ENCODE assay signal across 8 cellular contexts in genomic region chr16:49754495-49755290, GRCh38.
A peak's percentile ranks its signal among the peaks of the same experiment; 100 is the strongest.
DNase-seq lines count a peak whose midpoint lies in the region; ATAC-seq lines count a peak whose summit lies in the region.

No MANE protein-coding gene starts in this region.

- no peaks in the 10 kb centered on the region for H3K27me3 ChIP-seq in H7 (ENCODE audit: control insufficient read depth, insufficient read depth, low read length)
- no peaks in the 10 kb centered on the region for H3K27me3 ChIP-seq in skeletal muscle tissue (ENCODE audit: control insufficient read depth in 3 of 3, insufficient read depth in 3 of 3, low read length in 3 of 3)

- peaks cover 20 to 32% (median 29%) of the 10 kb centered on the region in 3 donors for H3K4me1 ChIP-seq in skeletal muscle tissue (ENCODE audit: control insufficient read depth in 3 of 3, insufficient read depth in 3 of 3, low read length in 3 of 3)

- no peak for ATAC-seq in GM19455 (IDR thresholded peaks at IDR 0.05; ENCODE audit: unreplicated experiment)
- ATAC-seq in HG03039 (IDR thresholded peaks at IDR 0.05; ENCODE audit: unreplicated experiment), result no peak
- no peak for ATAC-seq in HG02571 (IDR thresholded peaks at IDR 0.05; ENCODE audit: unreplicated experiment)

- no peaks in the 10 kb centered on the region for H3K9me3 ChIP-seq in skeletal muscle tissue (ENCODE audit: control insufficient read depth in 3 of 3, low read length in 3 of 3)

- no peak overlapping the region for H3K9ac ChIP-seq in skeletal muscle tissue (ENCODE audit: low read depth in 1 of 3, low read length in 3 of 3)

- H3K36me3 ChIP-seq in H7 (replicated peaks; ENCODE audit: control insufficient read depth, insufficient read depth, low read length), result no peaks in the 10 kb centered on the region
- H3K36me3 ChIP-seq in skeletal muscle tissue (ENCODE audit: control insufficient read depth in 3 of 3, insufficient read depth in 3 of 3, low read length in 3 of 3), result no peaks in the 10 kb centered on the region

- H3K4me3 ChIP-seq in H7 (ENCODE audit: insufficient read depth, low read depth, low read length) (peak overlapping the region; percentile 24), skeletal muscle tissue (ENCODE audit: low read length in 3 of 3) (peak overlapping the region; percentile 18 to 59 (median 49))

- peak overlapping the region; percentile 32 for H3K27ac ChIP-seq in skeletal muscle tissue (ENCODE audit: low read depth, low read length)

- DNase-seq in H7 (peak; percentile 75), astrocyte of the hippocampus (ENCODE audit: low read depth, low spot score) (peak; percentile 80), kidney glomerular epithelial cell (lab: John Stamatoyannopoulos, UW) (peak; percentile 45), HuH-7 (ENCODE audit: low spot score) (no peak)
